ENCODE assay signal across 9 cellular contexts in genomic region chr19:54606891-54607781, GRCh38. TPM values are rescaled to one million over a fixed set of nuclear protein-coding genes. Genes with fewer than 3 reads are reported as not detected.
DNase-seq lines count a peak whose midpoint lies in the region; ATAC-seq and TF ChIP-seq lines count a peak whose summit lies in the region.
"Had no signal": no experiment of that assay in that cellular context is flagged by ENCODE, and none has a peak within 500 bp of the region (broad histone marks: within the 10 kb centered on the region; RNA-seq: fewer than 3 reads in every experiment).

No MANE protein-coding gene starts in this region.

- H3K9me3 Mint-ChIP-seq in activated T-cell treated with anti-CD3 and anti-CD28 coated beads, Interleukin-2, amount 50 U/mL, for 72 hours, result peaks cover 0 to 3% of the 10 kb centered on the region in 2 donors
- H3K9me3 Mint-ChIP-seq in stimulated activated naive B cell treated with anti-CD40 and anti-IgM and Interleukin-4, amounts not matched to agents 10 μg/mL and 1 μg/mL and 100 μg/mL, for 72 hours, result peaks cover 10 to 11% of the 10 kb centered on the region in 2 donors
- no peaks in the 10 kb centered on the region for H3K9me3 Mint-ChIP-seq in activated naive CD4-positive, alpha-beta T cell treated with anti-CD3 and anti-CD28 coated beads for 36 hours
- H3K9me3 Mint-ChIP-seq: effector memory CD8-positive, alpha-beta T cell had no signal

- POLR2A ChIA-PET in HEK293T (lab: Yijun Ruan, JAX), result no interaction called here

- H3K36me3 Mint-ChIP-seq in activated T-cell treated with anti-CD3 and anti-CD28 coated beads, Interleukin-2, amount 50 U/mL, for 72 hours (ENCODE audit: insufficient read depth in 2 of 2), result peaks cover 2 to 3% of the 10 kb centered on the region in 2 donors
- peaks cover 6 to 15% of the 10 kb centered on the region in 2 donors for H3K36me3 Mint-ChIP-seq in stimulated activated naive B cell treated with anti-CD40 and anti-IgM and Interleukin-4, amounts not matched to agents 10 μg/mL and 1 μg/mL and 100 μg/mL, for 72 hours
- no peaks in the 10 kb centered on the region for H3K36me3 Mint-ChIP-seq in activated naive CD4-positive, alpha-beta T cell treated with anti-CD3 and anti-CD28 coated beads for 36 hours (ENCODE audit: low read depth)

- no peaks in the 10 kb centered on the region for H3K4me1 Mint-ChIP-seq in activated T-cell treated with anti-CD3 and anti-CD28 coated beads, Interleukin-2, amount 50 U/mL, for 72 hours (ENCODE audit: low read depth)
- peaks cover 42 to 70% of the 10 kb centered on the region in 2 donors for H3K4me1 Mint-ChIP-seq in stimulated activated naive B cell treated with anti-CD40 and anti-IgM and Interleukin-4, amounts not matched to agents 10 μg/mL and 1 μg/mL and 100 μg/mL, for 72 hours
- no peaks in the 10 kb centered on the region for H3K4me1 Mint-ChIP-seq in activated naive CD4-positive, alpha-beta T cell treated with anti-CD3 and anti-CD28 coated beads for 36 hours (ENCODE audit: low read depth)

- intact Hi-C loops in activated naive CD4-positive, alpha-beta T cell treated with anti-CD3 and anti-CD28 coated beads for 36 hours (cut with micrococcal nuclease), result no loop called here

- H3K27me3 Mint-ChIP-seq in activated T-cell treated with anti-CD3 and anti-CD28 coated beads, Interleukin-2, amount 50 U/mL, for 72 hours (ENCODE audit: low read depth), result peaks cover 6% of the 10 kb centered on the region
- H3K27me3 Mint-ChIP-seq in stimulated activated naive B cell treated with anti-CD40 and anti-IgM and Interleukin-4, amounts not matched to agents 10 μg/mL and 1 μg/mL and 100 μg/mL, for 72 hours, result no peaks in the 10 kb centered on the region
- H3K27me3 Mint-ChIP-seq in activated naive CD4-positive, alpha-beta T cell treated with anti-CD3 and anti-CD28 coated beads for 36 hours (ENCODE audit: low read depth), result peaks cover 11% of the 10 kb centered on the region

- CTCF ChIA-PET in activated naive CD4-positive, alpha-beta T cell treated with anti-CD3 and anti-CD28 coated beads for 36 hours (lab: Charles Lee), result no interaction called here
- CTCF ChIA-PET in HEK293T (lab: Yijun Ruan, JAX), result no interaction called here

- peak; percentile 24 to 45 for ATAC-seq in activated T-cell treated with anti-CD3 and anti-CD28 coated beads, Interleukin-2, amount 50 U/mL, for 72 hours (replicated peaks in 1 of 2)
- ATAC-seq in HG03432 (IDR thresholded peaks at IDR 0.05; ENCODE audit: unreplicated experiment), result peak; percentile 60
- ATAC-seq in stimulated activated naive B cell treated with anti-CD40 and anti-IgM and Interleukin-4, amounts not matched to agents 10 μg/mL and 1 μg/mL and 100 μg/mL, for 72 hours (replicated peaks), result peak; percentile 85 to 90
- ATAC-seq: effector memory CD8-positive, alpha-beta T cell had no signal

- no peak overlapping the region for H3K27ac Mint-ChIP-seq in activated T-cell treated with anti-CD3 and anti-CD28 coated beads, Interleukin-2, amount 50 U/mL, for 72 hours
- H3K27ac Mint-ChIP-seq in stimulated activated naive B cell treated with anti-CD40 and anti-IgM and Interleukin-4, amounts not matched to agents 10 μg/mL and 1 μg/mL and 100 μg/mL, for 72 hours, result peak overlapping the region; percentile 96
- no peak overlapping the region for H3K27ac Mint-ChIP-seq in activated naive CD4-positive, alpha-beta T cell treated with anti-CD3 and anti-CD28 coated beads for 36 hours

- no peak for DNase-seq in activated T-cell treated with anti-CD3 and anti-CD28 coated beads, Interleukin-2, amount 50 U/mL, for 72 hours
- DNase-seq in activated T-cell treated with anti-CD3 and anti-CD28 coated beads, Interleukin-2, amount 50 U/mL, for 48 hours, result no peak
- DNase-seq in stimulated activated naive B cell treated with anti-CD40 and anti-IgM and Interleukin-4, amounts not matched to agents 10 μg/mL and 1 μg/mL and 100 μg/mL, for 72 hours, result peak; percentile 69
- DNase-seq in activated naive CD4-positive, alpha-beta T cell treated with anti-CD3 and anti-CD28 coated beads for 36 hours, result no peak
- no peak for DNase-seq in HEK293T (ENCODE audit: extremely low spot score)
- DNase-seq: activated naive CD4-positive, alpha-beta T cell treated with Interleukin-2 at 50 U/mL for 16 hours; effector memory CD8-positive, alpha-beta T cell had no signal

- no peak overlapping the region for H3K4me3 Mint-ChIP-seq in activated T-cell treated with anti-CD3 and anti-CD28 coated beads, Interleukin-2, amount 50 U/mL, for 72 hours
- peak overlapping the region; percentile 76 to 80 for H3K4me3 Mint-ChIP-seq in stimulated activated naive B cell treated with anti-CD40 and anti-IgM and Interleukin-4, amounts not matched to agents 10 μg/mL and 1 μg/mL and 100 μg/mL, for 72 hours
- H3K4me3 Mint-ChIP-seq in activated naive CD4-positive, alpha-beta T cell treated with anti-CD3 and anti-CD28 coated beads for 36 hours, result no peak overlapping the region
- H3K4me3 Mint-ChIP-seq: effector memory CD8-positive, alpha-beta T cell had no signal

TF ChIP-seq in HEK293T, 16 proteins besides CTCF, POLR2A, EP300 and RAD21:
- TF ChIP-seq BHLHE40 (IDR thresholded peaks at IDR 0.05; ENCODE audit: borderline replicate concordance) (no peak), ZNF384 (IDR thresholded peaks at IDR 0.05) (no peak), ARNT (IDR thresholded peaks at IDR 0.05) (no peak), SP1 (IDR thresholded peaks at IDR 0.05) (no peak), FOXK2 (IDR thresholded peaks at IDR 0.05) (no peak), SUZ12 (IDR thresholded peaks at IDR 0.05) (no peak), TARDBP (IDR thresholded peaks at IDR 0.05) (no peak), HDGF (IDR thresholded peaks at IDR 0.05; ENCODE audit: borderline replicate concordance) (no peak)
TF ChIP-seq in HEK293T: peak in this region for 0.

RNA-seq across cellular contexts. Expression of gene LILRA1, which starts 13.7 kb away (rescaled TPM):
- not detected for total RNA-seq in activated T-cell treated with anti-CD3 and anti-CD28 coated beads, Interleukin-2, amount 50 U/mL, for 72 hours
- not detected for total RNA-seq in activated naive CD4-positive, alpha-beta T cell treated with anti-CD3 and anti-CD28 coated beads for 36 hours
- total RNA-seq: MCF 10A had no signal

RNA-seq across cellular contexts. Expression of gene LILRB1, which starts 23.1 kb away (rescaled TPM):
- total RNA-seq in activated T-cell treated with anti-CD3 and anti-CD28 coated beads, Interleukin-2, amount 50 U/mL, for 72 hours, result 1 to 10 TPM in 1 of 2 donors, under 1 TPM in 1; 0.38 to 3.6 TPM
- total RNA-seq in activated naive CD4-positive, alpha-beta T cell treated with anti-CD3 and anti-CD28 coated beads for 36 hours, result under 1 TPM in 1 of 2 experiments, not detected in 1; 0.36 TPM
- total RNA-seq: MCF 10A had no signal

RNA-seq across cellular contexts. Expression of gene LILRA2, which starts 33.5 kb away (rescaled TPM):
- total RNA-seq in activated T-cell treated with anti-CD3 and anti-CD28 coated beads, Interleukin-2, amount 50 U/mL, for 72 hours, result not detected
- total RNA-seq in activated naive CD4-positive, alpha-beta T cell treated with anti-CD3 and anti-CD28 coated beads for 36 hours, result not detected
- total RNA-seq: MCF 10A had no signal

RNA-seq across cellular contexts. Expression of gene LILRB4, which starts 55.6 kb away (rescaled TPM):
- not detected for total RNA-seq in activated T-cell treated with anti-CD3 and anti-CD28 coated beads, Interleukin-2, amount 50 U/mL, for 72 hours
- not detected for total RNA-seq in activated naive CD4-positive, alpha-beta T cell treated with anti-CD3 and anti-CD28 coated beads for 36 hours
- total RNA-seq: MCF 10A had no signal

Comparison
In these comparisons a context has a peak if more than half of its experiments do, and no peak if none do; other contexts are left out.
1. ATAC-seq: peak in every context shown above with its lines; median percentile 88 in stimulated activated naive B cell treated with anti-CD40 and anti-IgM and Interleukin-4, amounts not matched to agents 10 μg/mL and 1 μg/mL and 100 μg/mL, for 72 hours; 60 in HG03432; 34 in activated T-cell treated with anti-CD3 and anti-CD28 coated beads, Interleukin-2, amount 50 U/mL, for 72 hours.
2. H3K4me3 Mint-ChIP-seq: peak in stimulated activated naive B cell treated with anti-CD40 and anti-IgM and Interleukin-4, amounts not matched to agents 10 μg/mL and 1 μg/mL and 100 μg/mL, for 72 hours (2 of 2); none in activated T-cell treated with anti-CD3 and anti-CD28 coated beads, Interleukin-2, amount 50 U/mL, for 72 hours (0 of 2) and activated naive CD4-positive, alpha-beta T cell treated with anti-CD3 and anti-CD28 coated beads for 36 hours (single experiment).